Comparison of ENCODE assay signal across 9 cellular contexts in the genomic region with DNA sequence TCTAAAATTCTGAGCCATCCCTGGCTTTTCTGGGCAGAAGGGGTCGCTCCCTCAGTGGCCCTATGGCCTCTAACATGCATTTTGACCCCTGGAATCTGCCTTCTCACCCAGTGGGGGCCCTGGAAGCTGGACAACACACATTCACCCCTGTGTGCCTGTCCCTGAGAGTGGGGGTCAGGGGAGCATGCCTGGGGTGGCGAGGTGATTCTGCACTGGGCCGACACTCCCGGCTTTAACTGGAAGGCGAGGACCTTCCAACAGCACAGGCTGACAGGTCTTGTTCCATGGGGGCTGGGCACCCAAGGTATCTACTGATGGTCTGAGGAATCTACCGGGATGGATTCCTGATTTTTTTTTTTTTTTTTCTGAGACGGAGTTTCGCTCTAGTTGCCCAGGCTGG. TPM values are rescaled to one million over a fixed set of nuclear protein-coding genes. Genes with fewer than 3 reads are reported as not detected.
A peak's percentile ranks its signal among the peaks of the same experiment; 100 is the strongest.
DNase-seq lines count a peak whose midpoint lies in the region; ATAC-seq and TF ChIP-seq lines count a peak whose summit lies in the region.
"Had no signal": no experiment of that assay in that cellular context is flagged by ENCODE, and none has a peak within 500 bp of the region (broad histone marks: within the 10 kb centered on the region; RNA-seq: fewer than 3 reads in every experiment).

No MANE protein-coding gene starts in this region.

- intact Hi-C loops in A673 (cut with micrococcal nuclease; ENCODE audit: unreplicated experiment): no loop called here
- intact Hi-C loops in psoas muscle (cut with DNase I): no loop called here

- no peaks in the 10 kb centered on the region for H3K9me3 Mint-ChIP-seq in endothelial cell (ENCODE audit: unreplicated experiment)
- no peaks in the 10 kb centered on the region for H3K9me3 Mint-ChIP-seq in WTC11

- peaks cover 86% of the 10 kb centered on the region for H3K4me1 Mint-ChIP-seq in endothelial cell (ENCODE audit: unreplicated experiment)
- H3K4me1 Mint-ChIP-seq in WTC11: peaks cover 13% of the 10 kb centered on the region

- H3K4me3 ChIP-seq in A673 (ENCODE audit: low read depth, low read length, poor library complexity, severe bottlenecking) (no peak overlapping the region), SJCRH30 (no peak overlapping the region), psoas muscle (no peak overlapping the region)

- H3K36me3 Mint-ChIP-seq in endothelial cell (ENCODE audit: low read depth, unreplicated experiment) (peaks cover 55% of the 10 kb centered on the region), WTC11 (peaks cover 6% of the 10 kb centered on the region)

- H3K27me3 ChIP-seq in A673 (replicated peaks; ENCODE audit: insufficient read depth, low read depth, low read length, poor library complexity): no peaks in the 10 kb centered on the region
- no peaks in the 10 kb centered on the region for H3K27me3 ChIP-seq in SJCRH30
- H3K27me3 ChIP-seq in psoas muscle (ENCODE audit: insufficient read depth in 3 of 3, low read length in 2 of 3): no peaks in the 10 kb centered on the region

- H3K27ac Mint-ChIP-seq in endothelial cell (ENCODE audit: unreplicated experiment): peak overlapping the region; percentile 99
- no peak overlapping the region for H3K27ac Mint-ChIP-seq in WTC11

- no TSS peak for BruUV-seq in A673 (replicated peaks; lab: Mats Ljungman, UMichigan)

- peak overlapping the region; percentile 89 for H3K27ac ChIP-seq in A673 (ENCODE audit: low read depth, low read length, poor library complexity, severe bottlenecking)
- H3K27ac ChIP-seq in SJCRH30: peak overlapping the region; percentile 68
- peak overlapping the region; percentile 84 for H3K27ac ChIP-seq in psoas muscle

- H3K9me3 ChIP-seq in A673 (ENCODE audit: low read depth, low read length, poor library complexity, severe bottlenecking): no peaks in the 10 kb centered on the region
- no peaks in the 10 kb centered on the region for H3K9me3 ChIP-seq in SJCRH30 (replicated peaks)
- no peaks in the 10 kb centered on the region for H3K9me3 ChIP-seq in psoas muscle

- CTCF ChIA-PET in A673 (lab: Charles Lee): interaction anchor here (2.2 kb wide), 1 partner anchor 11 kb away, joined by 17 read pairs; a partner anchor contains a TSS
- CTCF ChIA-PET in WTC11 (lab: Charles Lee): interaction anchor here (0.6 to 0.8 kb wide), 2 partner anchors 10 to 206 kb away, joined by 3 read pairs; a partner anchor contains a TSS
- CTCF ChIA-PET in GM10248 (lab: Yijun Ruan, JAX): interaction anchor here (1.4 to 9.2 kb wide), 4 partner anchors 8 to 229 kb away, joined by 3 to 130 read pairs (median 10); a partner anchor contains a TSS

- H3K36me3 ChIP-seq in A673 (ENCODE audit: insufficient read depth, low read length, poor library complexity, severe bottlenecking) (peaks cover 41% of the 10 kb centered on the region), SJCRH30 (peaks cover 14% of the 10 kb centered on the region), psoas muscle (ENCODE audit: insufficient read depth in 1 of 2, low read depth in 1 of 2) (peaks cover 0 to 23% of the 10 kb centered on the region in 2 donors)

- TF ChIP-seq CTCF in A673 (conservative IDR thresholded peaks at IDR 0.05; ENCODE audit: low read depth, low read length): no peak
- TF ChIP-seq CTCF in endothelial cell (IDR thresholded peaks at IDR 0.05; ENCODE audit: unreplicated experiment): no peak
- no peak for TF ChIP-seq CTCF in psoas muscle (IDR thresholded peaks at IDR 0.05)
- TF ChIP-seq CTCF in WTC11 (IDR thresholded peaks at IDR 0.05): no peak
- TF ChIP-seq CTCF in GM10248 (IDR thresholded peaks at IDR 0.05; ENCODE audit: control extremely low read depth, extremely low read depth, low read depth, missing control alignments): no peak

- POLR2A ChIA-PET in A673 (lab: Charles Lee; ENCODE audit: low non-redundant PET) (no interaction called here), WTC11 (lab: Charles Lee) (no interaction called here), GM10248 (lab: Yijun Ruan, JAX) (no interaction called here)

- H3K27me3 Mint-ChIP-seq in endothelial cell (ENCODE audit: unreplicated experiment): peaks cover 14% of the 10 kb centered on the region
- H3K27me3 Mint-ChIP-seq in WTC11 (ENCODE audit: low read depth): no peaks in the 10 kb centered on the region

- peak overlapping the region; percentile 78 for H3K4me3 Mint-ChIP-seq in endothelial cell (ENCODE audit: unreplicated experiment)
- no peak overlapping the region for H3K4me3 Mint-ChIP-seq in WTC11

- peak; percentile 49 for DNase-seq in A673 (ENCODE audit: low spot score)
- DNase-seq in SJCRH30: no peak
- no peak for DNase-seq in endothelial cell (ENCODE audit: low spot score)
- DNase-seq in psoas muscle: no peak
- no peak for DNase-seq in WTC11 (ENCODE audit: low spot score)
- DNase-seq in GM10248 (ENCODE audit: extremely low spot score): no peak
- DNase-seq in medulla oblongata (ENCODE audit: extremely low spot score): no peak
- DNase-seq: NCI-H345 had no signal

- H3K4me1 ChIP-seq in A673 (ENCODE audit: insufficient read depth, low read length, poor library complexity, severe bottlenecking) (peaks cover 78% of the 10 kb centered on the region), SJCRH30 (peaks cover 46% of the 10 kb centered on the region), psoas muscle (peaks cover 50% of the 10 kb centered on the region)

- ATAC-seq in psoas muscle: no peak
- no peak for ATAC-seq in WTC11
- no peak for ATAC-seq in GM21447 (IDR thresholded peaks at IDR 0.05; ENCODE audit: unreplicated experiment)

- WGBS in psoas muscle, 3 donors: 63 to 90% (median 75%) methylated on average over 7 to 8 of the region's 8 CpGs

TF ChIP-seq in WTC11, 78 proteins besides CTCF, POLR2A, EP300 and RAD21:
- no peak for TF ChIP-seq ZNF219 (CRISPR knock-in tag; IDR thresholded peaks at IDR 0.05; ENCODE audit: borderline replicate concordance)

RNA-seq across cellular contexts. Expression of a gene that starts 10.7 kb away (rescaled TPM):
- total RNA-seq in A673 (2021) (85.9 and 101 TPM in 2 replicates), endothelial cell (ENCODE audit: unreplicated experiment) (244 TPM), psoas muscle (10 to 100 TPM; 11.9 to 29.5 (median 15.7) TPM), WTC11 (2021) (23.9 to 30.6 TPM (median 28.6 TPM) in 3 replicates)
- 47.8 and 49.4 TPM in 2 replicates for total RNA-seq in SJCRH30 (2014; rRNA removed; shearing (Covaris generic))
- polyA plus RNA-seq in psoas muscle: 10 to 100 TPM in 2 of 3 donors, 1 to 10 TPM in 1; 8.1 to 13.1 (median 11.8) TPM

RNA-seq across cellular contexts. Expression of a gene that starts 40.7 kb away (rescaled TPM):
- 60.2 and 60.4 TPM in 2 replicates for total RNA-seq in A673 (2021)
- total RNA-seq in SJCRH30 (2014; rRNA removed; shearing (Covaris generic)): 28.5 and 33.8 TPM in 2 replicates
- 55.6 TPM for total RNA-seq in endothelial cell (ENCODE audit: unreplicated experiment)
- 10 to 100 TPM in 1 of 4 donors, 1 to 10 TPM in 3; 5.4 to 12.2 (median 9.0) TPM for total RNA-seq in psoas muscle
- 10 to 100 TPM in 1 of 3 donors, 1 to 10 TPM in 2; 6.4 to 13.5 (median 8.1) TPM for polyA plus RNA-seq in psoas muscle
- 52.5 to 68.6 TPM (median 52.7 TPM) in 3 replicates for total RNA-seq in WTC11 (2021)
